In the genomic region with DNA sequence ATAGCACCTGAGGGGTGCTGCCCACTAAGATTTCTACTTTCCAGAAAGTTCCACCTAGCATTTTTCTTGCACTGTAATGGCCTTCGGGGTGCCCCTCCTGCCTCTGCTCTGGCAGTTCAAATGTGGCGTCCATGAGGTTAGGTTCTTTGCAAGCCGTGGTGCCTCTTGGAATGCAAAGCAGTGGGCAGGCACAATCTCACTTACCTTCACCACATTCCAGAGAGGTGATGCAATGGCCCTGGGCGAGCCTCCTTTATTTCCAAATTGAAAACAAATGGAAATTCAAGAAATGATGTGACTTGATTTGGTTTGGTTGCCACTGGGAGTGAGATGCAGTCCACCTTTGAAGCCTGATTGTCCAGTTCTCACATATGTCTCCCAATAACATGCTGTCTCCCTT, we compare ENCODE assay signal across 1 cellular context.
TF ChIP-seq lines count a peak whose summit lies in the region.

No MANE protein-coding gene starts in this region.

TF ChIP-seq in Ishikawa, 13 proteins besides CTCF, POLR2A, EP300 and RAD21 (continued from another document):
- TF ChIP-seq REST (IDR thresholded peaks at IDR 0.05; ENCODE audit: low read depth), result no peak
- TF ChIP-seq YY1 (IDR thresholded peaks at IDR 0.05; ENCODE audit: low read depth), result 0 out of 2 replicates have a peak, but pooled peaks have one; percentile 39
- peak; percentile 91 for TF ChIP-seq TEAD4 (IDR thresholded peaks at IDR 0.05)
- no peak for TF ChIP-seq TAF1 (IDR thresholded peaks at IDR 0.05; ENCODE audit: low read depth)
- TF ChIP-seq MAX (IDR thresholded peaks at IDR 0.05), result peak; percentile 54
- no peak for TF ChIP-seq ZBTB7A (IDR thresholded peaks at IDR 0.05; ENCODE audit: low read depth)
- 0 out of 2 replicates have a peak, but pooled peaks have one; percentile 38 for TF ChIP-seq TCF12 (IDR thresholded peaks at IDR 0.05; ENCODE audit: low read depth)
- TF ChIP-seq NFIC (IDR thresholded peaks at IDR 0.05), result no peak
